Comparison of ENCODE assay signal across 7 cellular contexts in the genomic region with DNA sequence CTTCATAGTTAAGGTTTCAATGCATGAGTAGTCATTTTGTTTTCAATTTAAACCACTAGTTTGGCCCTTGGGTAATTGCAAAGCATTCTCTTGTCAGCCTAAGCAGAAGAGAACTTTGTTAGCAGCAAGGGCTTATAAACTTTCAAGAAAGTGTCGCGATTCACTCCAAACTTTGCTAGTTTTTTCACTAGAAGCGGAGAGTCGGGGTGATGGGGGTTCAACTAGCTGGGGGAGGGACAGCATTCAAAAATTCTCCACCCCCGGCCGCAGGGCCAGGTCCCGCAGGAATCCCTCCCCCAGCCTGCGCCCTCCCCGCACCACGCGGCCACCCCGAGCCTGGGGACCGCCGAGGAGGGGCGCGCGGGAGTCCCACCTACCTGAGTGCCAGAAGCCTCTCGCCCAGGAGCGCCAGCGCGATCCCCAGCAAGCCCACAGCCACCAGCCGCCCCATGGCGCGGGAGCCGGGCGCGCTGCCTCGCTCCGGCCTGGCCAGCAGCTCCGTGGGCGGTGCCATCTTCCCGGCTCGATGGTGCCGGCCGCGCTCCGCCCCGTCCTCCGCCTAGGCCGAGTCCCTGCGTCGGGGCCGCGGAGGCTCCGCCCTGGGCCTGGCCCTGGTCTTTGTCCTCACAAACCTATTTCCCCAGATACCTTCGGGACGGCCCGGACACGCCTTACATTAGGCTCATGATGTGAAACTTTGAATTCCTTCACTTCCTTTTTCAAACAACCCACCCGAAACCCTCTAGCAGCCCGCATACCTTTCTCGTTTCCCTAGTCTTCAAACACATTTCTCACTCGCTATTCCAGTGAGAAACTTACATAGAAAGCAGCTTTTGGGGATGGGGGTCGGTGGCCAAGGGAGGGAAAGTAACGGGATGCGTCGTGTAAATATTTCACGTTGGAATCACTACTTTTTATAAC.
DNase-seq lines count a peak whose midpoint lies in the region; ATAC-seq and TF ChIP-seq lines count a peak whose summit lies in the region.

TSS of gene PON2 (minus strand) at position 528 of the 921 bp plus-strand sequence. CDS start at position 451, 77 bp downstream.

- H3K36me3 ChIP-seq in brain microvascular endothelial cell (replicated peaks): no peaks in the 10 kb centered on the region

- peak; percentile 93 for ATAC-seq in HG02610 (IDR thresholded peaks at IDR 0.05; ENCODE audit: unreplicated experiment)

- no peaks in the 10 kb centered on the region for H3K9me3 Mint-ChIP-seq in T-helper 2 cell treated with Interferon-gamma antibody and Interleukin-4, amounts not matched to agents 5 μg/mL and 100 μg/mL, for 36 hours

- H3K36me3 Mint-ChIP-seq in T-helper 2 cell treated with Interferon-gamma antibody and Interleukin-4, amounts not matched to agents 5 μg/mL and 100 μg/mL, for 36 hours (ENCODE audit: low read depth): peaks cover 1% of the 10 kb centered on the region

- TF ChIP-seq CTCF in GM13977 (IDR thresholded peaks at IDR 0.05; ENCODE audit: extremely low read depth, insufficient read depth, missing control alignments): no peak
- TF ChIP-seq CTCF in brain microvascular endothelial cell (IDR thresholded peaks at IDR 0.05; ENCODE audit: low read depth, low read length, missing control alignments): no peak

- H3K27me3 Mint-ChIP-seq in T-helper 2 cell treated with Interferon-gamma antibody and Interleukin-4, amounts not matched to agents 5 μg/mL and 100 μg/mL, for 36 hours (ENCODE audit: low read depth): peaks cover 6% of the 10 kb centered on the region

- peak within 1 kb of the TSS; percentile 67 for H3K27ac Mint-ChIP-seq in T-helper 2 cell treated with Interferon-gamma antibody and Interleukin-4, amounts not matched to agents 5 μg/mL and 100 μg/mL, for 36 hours

- H3K27me3 ChIP-seq in brain microvascular endothelial cell (replicated peaks): no peaks in the 10 kb centered on the region

- H3K4me1 Mint-ChIP-seq in T-helper 2 cell treated with Interferon-gamma antibody and Interleukin-4, amounts not matched to agents 5 μg/mL and 100 μg/mL, for 36 hours (ENCODE audit: low read depth): peaks cover 12% of the 10 kb centered on the region

- peak within 1 kb of the TSS; percentile 68 for H3K4me3 ChIP-seq in brain microvascular endothelial cell (ENCODE audit: low read depth, low read length)

- peak within 1 kb of the TSS; percentile 97 for H3K27ac ChIP-seq in brain microvascular endothelial cell

- in situ Hi-C loops in GM13977 (cut with MboI; ENCODE audit: low pct_unique_long_range_greater_than_20kb, low sequenced_read_pairs, unreplicated experiment): no loop called here
- in situ Hi-C loops in brain microvascular endothelial cell (cut with HindIII; ENCODE audit: low pct_ligation_motif_present, low sequenced_read_pairs): no loop called here

- peak; percentile 85 for DNase-seq in GM13977 (ENCODE audit: low spot score)
- DNase-seq in NCI-H1048 (lab: John Stamatoyannopoulos, UW): peak; percentile 35
- peak; percentile 59 for DNase-seq in T-helper 2 cell treated with Interferon-gamma antibody and Interleukin-4, amounts not matched to agents 5 μg/mL and 100 μg/mL, for 36 hours (ENCODE audit: low spot score)
- DNase-seq in brain microvascular endothelial cell: peak; percentile 75
- peak; percentile 71 for DNase-seq in iPS DF 19.7 (ENCODE audit: low read depth, low spot score)
- DNase-seq in retina: peak; percentile 92

- peak within 1 kb of the TSS; percentile 74 for H3K4me3 Mint-ChIP-seq in T-helper 2 cell treated with Interferon-gamma antibody and Interleukin-4, amounts not matched to agents 5 μg/mL and 100 μg/mL, for 36 hours

Comparison
In these comparisons a context has a peak if more than half of its experiments do, and no peak if none do; other contexts are left out.
1. Peak in every context shown above with its lines: DNase-seq, ATAC-seq, H3K4me3 ChIP-seq and H3K27ac ChIP-seq.
2. DNase-seq: peak in every context shown above with its lines; median percentile 92 in retina; 85 in GM13977; 75 in brain microvascular endothelial cell; 71 in iPS DF 19.7; 59 in T-helper 2 cell treated with Interferon-gamma antibody and Interleukin-4, amounts not matched to agents 5 μg/mL and 100 μg/mL, for 36 hours; 35 in NCI-H1048.